Comparison of ENCODE assay signal across 1 cellular context in genomic region chr22:30113494-30113893, GRCh38.
TF ChIP-seq lines count a peak whose summit lies in the region.

No MANE protein-coding gene starts in this region.

TF ChIP-seq in HCT116, 20 proteins besides CTCF, POLR2A, EP300 and RAD21 (continued from another document):
- TF ChIP-seq EGR1 (IDR thresholded peaks at IDR 0.05; ENCODE audit: low read depth) (no peak), SP1 (IDR thresholded peaks at IDR 0.05; ENCODE audit: low read depth) (no peak), POLR2AphosphoS5 (IDR thresholded peaks at IDR 0.05; ENCODE audit: low read depth, low read length) (no peak), FOSL1 (IDR thresholded peaks at IDR 0.05; ENCODE audit: low read depth) (no peak), ZNF274 (IDR thresholded peaks at IDR 0.05; ENCODE audit: low read depth, low read length) (no peak), SIN3A (IDR thresholded peaks at IDR 0.05; ENCODE audit: low read depth) (no peak), CBX3 (IDR thresholded peaks at IDR 0.05; ENCODE audit: low read depth) (no peak), JUND (IDR thresholded peaks at IDR 0.05) (no peak), ZFX (IDR thresholded peaks at IDR 0.05) (no peak)
- TF ChIP-seq, protein P1, sequence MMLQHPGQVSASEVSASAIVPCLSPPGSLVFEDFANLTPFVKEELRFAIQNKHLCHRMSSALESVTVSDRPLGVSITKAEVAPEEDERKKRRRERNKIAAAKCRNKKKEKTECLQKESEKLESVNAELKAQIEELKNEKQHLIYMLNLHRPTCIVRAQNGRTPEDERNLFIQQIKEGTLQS (IDR thresholded peaks at IDR 0.05): no peak
- TF ChIP-seq, protein P2, sequence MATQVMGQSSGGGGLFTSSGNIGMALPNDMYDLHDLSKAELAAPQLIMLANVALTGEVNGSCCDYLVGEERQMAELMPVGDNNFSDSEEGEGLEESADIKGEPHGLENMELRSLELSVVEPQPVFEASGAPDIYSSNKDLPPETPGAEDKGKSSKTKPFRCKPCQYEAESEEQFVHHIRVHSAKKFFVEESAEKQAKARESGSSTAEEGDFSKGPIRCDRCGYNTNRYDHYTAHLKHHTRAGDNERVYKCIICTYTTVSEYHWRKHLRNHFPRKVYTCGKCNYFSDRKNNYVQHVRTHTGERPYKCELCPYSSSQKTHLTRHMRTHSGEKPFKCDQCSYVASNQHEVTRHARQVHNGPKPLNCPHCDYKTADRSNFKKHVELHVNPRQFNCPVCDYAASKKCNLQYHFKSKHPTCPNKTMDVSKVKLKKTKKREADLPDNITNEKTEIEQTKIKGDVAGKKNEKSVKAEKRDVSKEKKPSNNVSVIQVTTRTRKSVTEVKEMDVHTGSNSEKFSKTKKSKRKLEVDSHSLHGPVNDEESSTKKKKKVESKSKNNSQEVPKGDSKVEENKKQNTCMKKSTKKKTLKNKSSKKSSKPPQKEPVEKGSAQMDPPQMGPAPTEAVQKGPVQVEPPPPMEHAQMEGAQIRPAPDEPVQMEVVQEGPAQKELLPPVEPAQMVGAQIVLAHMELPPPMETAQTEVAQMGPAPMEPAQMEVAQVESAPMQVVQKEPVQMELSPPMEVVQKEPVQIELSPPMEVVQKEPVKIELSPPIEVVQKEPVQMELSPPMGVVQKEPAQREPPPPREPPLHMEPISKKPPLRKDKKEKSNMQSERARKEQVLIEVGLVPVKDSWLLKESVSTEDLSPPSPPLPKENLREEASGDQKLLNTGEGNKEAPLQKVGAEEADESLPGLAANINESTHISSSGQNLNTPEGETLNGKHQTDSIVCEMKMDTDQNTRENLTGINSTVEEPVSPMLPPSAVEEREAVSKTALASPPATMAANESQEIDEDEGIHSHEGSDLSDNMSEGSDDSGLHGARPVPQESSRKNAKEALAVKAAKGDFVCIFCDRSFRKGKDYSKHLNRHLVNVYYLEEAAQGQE (IDR thresholded peaks at IDR 0.05; ENCODE audit: low read depth): no peak
